In the genomic region with DNA sequence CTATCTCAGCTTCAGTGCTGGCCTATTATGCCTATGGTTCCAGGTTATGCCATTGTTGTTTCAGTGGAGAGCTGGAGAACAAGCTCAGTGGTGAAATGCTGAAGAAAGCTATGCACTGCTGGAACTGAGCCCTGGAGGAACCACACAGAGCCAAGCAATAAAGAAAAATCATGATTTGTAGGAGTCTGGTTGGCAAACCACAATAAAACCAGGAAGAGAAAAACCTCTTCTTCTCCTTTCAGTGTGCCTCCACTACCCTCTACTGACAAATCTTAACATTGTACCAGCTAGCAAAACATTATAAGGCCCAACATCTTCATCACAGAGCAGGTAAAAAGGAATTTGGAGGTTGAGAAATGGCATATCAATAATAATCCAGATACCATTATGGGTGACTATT, we compare ENCODE assay signal across 13 cellular contexts. TPM values are rescaled to one million over a fixed set of nuclear protein-coding genes. Genes with fewer than 3 reads are reported as not detected.
DNase-seq lines count a peak whose midpoint lies in the region; ATAC-seq, FAIRE-seq and TF ChIP-seq lines count a peak whose summit lies in the region.
"Had no signal": no experiment of that assay in that cellular context is flagged by ENCODE, and none has a peak within 500 bp of the region (broad histone marks: within the 10 kb centered on the region; RNA-seq: fewer than 3 reads in every experiment).

No MANE protein-coding gene starts in this region.

- DNase-seq in HepG2 (ENCODE audit: low spot score) (no peak), right lobe of liver (no peak), iris pigment epithelial cell (ENCODE audit: low read depth) (peak; percentile 6), immature natural killer cell (no peak), BE2C (no peak)
- DNase-seq in activated CD8-positive, alpha-beta memory T cell treated with anti-CD3 and anti-CD28 coated beads, Interleukin-2, amount 50 U/mL, for 48 hours: no peak
- DNase-seq: central memory CD4-positive, alpha-beta T cell; KBM-7; stimulated activated naive CD4-positive, alpha-beta T cell treated with Interleukin-2 at 50 U/mL for 16 hours had no signal

- H3K4me3 ChIP-seq in HepG2 (replicated peaks in 1 of 3; ENCODE audit: insufficient read depth in 1 of 3, low read depth in 2 of 3, low read length in 3 of 3) (no peak overlapping the region), right lobe of liver (no peak overlapping the region), BE2C (ENCODE audit: low read depth, low read length) (no peak overlapping the region)
- H3K4me3 ChIP-seq: BLaER1 treated with 17β-estradiol and CSF1 and Interleukin-3, amounts not matched to agents 10 nM and 100 nM had no signal

- in situ Hi-C loops in HepG2 (cut with HindIII; ENCODE audit: extremely low pct_ligation_motif_present, low pct_unique_long_range_greater_than_20kb): loop anchor here (25.0 kb wide), 1 partner anchor 89 kb away; no protein-coding TSS in a partner anchor

- POLR2A ChIA-PET in HepG2 (lab: Yijun Ruan, JAX): no interaction called here

- H3K36me3 Mint-ChIP-seq in immature natural killer cell: no peaks in the 10 kb centered on the region

- no peaks in the 10 kb centered on the region for H3K79me2 ChIP-seq in HepG2 (ENCODE audit: insufficient read depth, low read length)

- no peak for TF ChIP-seq POLR2A in HepG2 (IDR thresholded peaks at IDR 0.05; ENCODE audit: insufficient read depth in 1 of 2, low read depth in 2 of 2, low read length in 2 of 2)
- TF ChIP-seq POLR2A in right lobe of liver (IDR thresholded peaks at IDR 0.05): no peak

- intact Hi-C loops in HepG2 (cut with micrococcal nuclease; ENCODE audit: unreplicated experiment): no loop called here
- intact Hi-C loops in right lobe of liver (cut with DNase I): no loop called here

- H2AFZ ChIP-seq in HepG2 (ENCODE audit: low read length): no peak overlapping the region

- peaks cover 0 to 3% (median 0%) of the 10 kb centered on the region in 6 donors for H3K9me3 Mint-ChIP-seq in immature natural killer cell

- H3K9me3 ChIP-seq in HepG2 (ENCODE audit: low read length) (no peaks in the 10 kb centered on the region), right lobe of liver (no peaks in the 10 kb centered on the region), BE2C (no peaks in the 10 kb centered on the region)
- H3K9me3 ChIP-seq: BLaER1 treated with 17β-estradiol and CSF1 and Interleukin-3, amounts not matched to agents 10 nM and 100 nM had no signal

- no peak for TF ChIP-seq RAD21 in HepG2 (CRISPR knock-in tag; IDR thresholded peaks at IDR 0.05)

- H3K4me1 Mint-ChIP-seq in immature natural killer cell: no peaks in the 10 kb centered on the region

- H3K9ac ChIP-seq in HepG2 (ENCODE audit: insufficient read depth, low read depth, low read length): no peak overlapping the region
- H3K9ac ChIP-seq: BLaER1 treated with 17β-estradiol and CSF1 and Interleukin-3, amounts not matched to agents 10 nM and 100 nM had no signal

- TF ChIP-seq CTCF in HepG2 (CRISPR knock-in tag; IDR thresholded peaks at IDR 0.05): 0 out of 2 replicates have a peak, but pooled peaks have one; percentile 5
- no peak for TF ChIP-seq CTCF in right lobe of liver (IDR thresholded peaks at IDR 0.05)
- TF ChIP-seq CTCF in VCaP (conservative IDR thresholded peaks at IDR 0.05): peak; percentile 83
- TF ChIP-seq CTCF in BE2C (IDR thresholded peaks at IDR 0.05; ENCODE audit: low read depth, low read length): no peak

- no peak overlapping the region for H3K27ac Mint-ChIP-seq in immature natural killer cell

- H3K27me3 ChIP-seq in HepG2 (ENCODE audit: control insufficient read depth in 1 of 2, insufficient read depth in 2 of 2, low read length in 2 of 2) (no peaks in the 10 kb centered on the region; a peak in 1 of 5 replicates), right lobe of liver (no peaks in the 10 kb centered on the region), BE2C (no peaks in the 10 kb centered on the region)
- H3K27me3 ChIP-seq: BLaER1 treated with 17β-estradiol and CSF1 and Interleukin-3, amounts not matched to agents 10 nM and 100 nM had no signal

- H4K20me1 ChIP-seq in HepG2 (ENCODE audit: insufficient read depth, low read length): no peaks in the 10 kb centered on the region
- H4K20me1 ChIP-seq: BLaER1 treated with 17β-estradiol and CSF1 and Interleukin-3, amounts not matched to agents 10 nM and 100 nM had no signal

- H3K4me1 ChIP-seq in HepG2 (ENCODE audit: insufficient read depth, low read length) (no peaks in the 10 kb centered on the region), right lobe of liver (no peaks in the 10 kb centered on the region), BE2C (no peaks in the 10 kb centered on the region)
- H3K4me1 ChIP-seq: BLaER1 treated with 17β-estradiol and CSF1 and Interleukin-3, amounts not matched to agents 10 nM and 100 nM had no signal

- H3K27ac ChIP-seq in HepG2 (ENCODE audit: extremely low read length, insufficient read depth, low read length) (no peak overlapping the region), right lobe of liver (no peak overlapping the region), VCaP (peak overlapping the region; percentile 70)
- H3K27ac ChIP-seq: BLaER1 treated with 17β-estradiol and CSF1 and Interleukin-3, amounts not matched to agents 10 nM and 100 nM had no signal

- ATAC-seq in HepG2 (no peak), right lobe of liver (no peak), GM18502 (IDR thresholded peaks at IDR 0.05; ENCODE audit: poor library complexity, unreplicated experiment) (no peak)

- H3K36me3 ChIP-seq in HepG2 (replicated peaks in 1 of 2; ENCODE audit: control insufficient read depth in 1 of 2, insufficient read depth in 2 of 2, low read length in 2 of 2) (no peaks in the 10 kb centered on the region), right lobe of liver (no peaks in the 10 kb centered on the region), BE2C (no peaks in the 10 kb centered on the region)
- H3K36me3 ChIP-seq: BLaER1 treated with 17β-estradiol and CSF1 and Interleukin-3, amounts not matched to agents 10 nM and 100 nM had no signal

- TF ChIP-seq EP300 in HepG2 (IDR thresholded peaks at IDR 0.05; ENCODE audit: low read depth in 2 of 2, low read length in 2 of 2) (no peak), HepG2 (CRISPR knock-in tag; IDR thresholded peaks at IDR 0.05; ENCODE audit: borderline replicate concordance) (no peak)

- H3K27me3 Mint-ChIP-seq in immature natural killer cell (ENCODE audit: low read depth in 3 of 3): peaks cover 0 to 3% (median 2%) of the 10 kb centered on the region in 3 donors

- FAIRE-seq in HepG2 (lab: Jason Lieb, UNC): no peak

- H3K4me2 ChIP-seq in HepG2 (ENCODE audit: low read depth, low read length): no peak overlapping the region
- H3K4me2 ChIP-seq: BLaER1 treated with 17β-estradiol and CSF1 and Interleukin-3, amounts not matched to agents 10 nM and 100 nM had no signal

- CTCF ChIA-PET in HepG2 (lab: Yijun Ruan, JAX; ENCODE audit: low intra/inter-chr PET ratio, low total read pairs): no interaction called here

- H3K4me3 Mint-ChIP-seq in immature natural killer cell: no peak overlapping the region

- no TSS peak for BruUV-seq in HepG2 (replicated peaks; lab: Mats Ljungman, UMichigan)

RNA-seq across cellular contexts. Expression of a gene that starts 5.3 kb away (rescaled TPM):
- total RNA-seq in HepG2 (2016; rRNA removed; fragmentation: Illumina TruSeq; extraction: Trizol) (not detected in 2 replicates), right lobe of liver (not detected)
- total RNA-seq in HepG2 (2016; cell fraction: cytosol; rRNA removed; fragmentation: Illumina TruSeq; extraction: Trizol; ENCODE audit: low read depth): not detected in 2 replicates
- not detected in 2 replicates for total RNA-seq in HepG2 (2016; cell fraction: insoluble cytoplasmic fraction; rRNA removed; fragmentation: Illumina TruSeq; extraction: Trizol)
- total RNA-seq in HepG2 (2016; cell fraction: membrane; rRNA removed; fragmentation: Illumina TruSeq; extraction: Trizol): not detected in 2 replicates
- not detected in 2 replicates for total RNA-seq in HepG2 (2016; cell fraction: nucleus; rRNA removed; fragmentation: Illumina TruSeq; extraction: Trizol)
- polyA plus RNA-seq in HepG2 (2011; rRNA removed) (not detected in 2 replicates), immature natural killer cell (not detected)
- not detected in 2 replicates for polyA plus RNA-seq in HepG2 (2011; cell fraction: cytosol; rRNA removed)
- not detected in 2 replicates for polyA plus RNA-seq in HepG2 (2011; cell fraction: nucleus; rRNA removed)
- polyA plus RNA-seq in HepG2 (2012): not detected in 2 replicates
- not detected in 2 replicates for polyA plus RNA-seq in HepG2 (2016; cell fraction: cytosol; fragmentation: Illumina TruSeq; extraction: Trizol; ENCODE audit: low read depth)
- polyA plus RNA-seq in HepG2 (2016; cell fraction: insoluble cytoplasmic fraction; fragmentation: Illumina TruSeq; extraction: Trizol; ENCODE audit: low read depth): not detected in 2 replicates
- polyA plus RNA-seq in HepG2 (2016; cell fraction: membrane; fragmentation: Illumina TruSeq; extraction: Trizol; ENCODE audit: low read depth): not detected in 2 replicates
- not detected in 2 replicates for polyA plus RNA-seq in HepG2 (2016; cell fraction: nucleus; fragmentation: Illumina TruSeq; extraction: Trizol; ENCODE audit: insufficient read depth, low read depth)
- not detected in 2 replicates for polyA minus RNA-seq in HepG2 (2011; rRNA and poly(A)+ RNA removed; ENCODE audit: low replicate concordance)
- polyA minus RNA-seq in HepG2 (2011; cell fraction: cytosol; rRNA and poly(A)+ RNA removed): not detected in 2 replicates
- not detected in 2 replicates for polyA minus RNA-seq in HepG2 (2011; cell fraction: nucleus; rRNA and poly(A)+ RNA removed)
- not detected for polyA plus RNA-seq in BE2C (2012; ENCODE audit: insufficient read depth, insufficient read length, low read depth)
- total RNA-seq: skeletal muscle tissue had no signal

RNA-seq across cellular contexts. Expression of a gene that starts 22.2 kb away (rescaled TPM):
- not detected in 2 replicates for total RNA-seq in HepG2 (2016; rRNA removed; fragmentation: Illumina TruSeq; extraction: Trizol)
- total RNA-seq in HepG2 (2016; cell fraction: cytosol; rRNA removed; fragmentation: Illumina TruSeq; extraction: Trizol; ENCODE audit: low read depth): not detected in 2 replicates
- total RNA-seq in HepG2 (2016; cell fraction: insoluble cytoplasmic fraction; rRNA removed; fragmentation: Illumina TruSeq; extraction: Trizol): not detected in 2 replicates
- total RNA-seq in HepG2 (2016; cell fraction: membrane; rRNA removed; fragmentation: Illumina TruSeq; extraction: Trizol): not detected in 2 replicates
- total RNA-seq in HepG2 (2016; cell fraction: nucleus; rRNA removed; fragmentation: Illumina TruSeq; extraction: Trizol): not detected in 2 replicates
- not detected in 2 replicates for polyA plus RNA-seq in HepG2 (2011; rRNA removed)
- polyA plus RNA-seq in HepG2 (2011; cell fraction: cytosol; rRNA removed): not detected in 2 replicates
- not detected in 2 replicates for polyA plus RNA-seq in HepG2 (2011; cell fraction: nucleus; rRNA removed)
- polyA plus RNA-seq in HepG2 (2012): not detected in 2 replicates
- polyA plus RNA-seq in HepG2 (2016; cell fraction: cytosol; fragmentation: Illumina TruSeq; extraction: Trizol; ENCODE audit: low read depth): not detected in 2 replicates
- polyA plus RNA-seq in HepG2 (2016; cell fraction: insoluble cytoplasmic fraction; fragmentation: Illumina TruSeq; extraction: Trizol; ENCODE audit: low read depth): not detected in 2 replicates
- polyA plus RNA-seq in HepG2 (2016; cell fraction: membrane; fragmentation: Illumina TruSeq; extraction: Trizol; ENCODE audit: low read depth): not detected in 2 replicates
- not detected in 2 replicates for polyA plus RNA-seq in HepG2 (2016; cell fraction: nucleus; fragmentation: Illumina TruSeq; extraction: Trizol; ENCODE audit: insufficient read depth, low read depth)
- polyA minus RNA-seq in HepG2 (2011; rRNA and poly(A)+ RNA removed; ENCODE audit: low replicate concordance): not detected in 2 replicates
- not detected in 2 replicates for polyA minus RNA-seq in HepG2 (2011; cell fraction: cytosol; rRNA and poly(A)+ RNA removed)
- not detected in 2 replicates for polyA minus RNA-seq in HepG2 (2011; cell fraction: nucleus; rRNA and poly(A)+ RNA removed)
- not detected for total RNA-seq in right lobe of liver
- not detected for polyA plus RNA-seq in immature natural killer cell
- not detected for polyA plus RNA-seq in BE2C (2012; ENCODE audit: insufficient read depth, insufficient read length, low read depth)
- total RNA-seq: skeletal muscle tissue had no signal

RNA-seq across cellular contexts. Expression of a gene that starts 22.6 kb away (rescaled TPM):
- total RNA-seq in HepG2 (2016; rRNA removed; fragmentation: Illumina TruSeq; extraction: Trizol) (not detected in 2 replicates), right lobe of liver (not detected)
- total RNA-seq in HepG2 (2016; cell fraction: cytosol; rRNA removed; fragmentation: Illumina TruSeq; extraction: Trizol; ENCODE audit: low read depth): not detected in 2 replicates
- not detected in 2 replicates for total RNA-seq in HepG2 (2016; cell fraction: insoluble cytoplasmic fraction; rRNA removed; fragmentation: Illumina TruSeq; extraction: Trizol)
- total RNA-seq in HepG2 (2016; cell fraction: membrane; rRNA removed; fragmentation: Illumina TruSeq; extraction: Trizol): not detected in 2 replicates
- total RNA-seq in HepG2 (2016; cell fraction: nucleus; rRNA removed; fragmentation: Illumina TruSeq; extraction: Trizol): not detected in 2 replicates
- polyA plus RNA-seq in HepG2 (2011; rRNA removed) (not detected in 2 replicates), immature natural killer cell (not detected)
- polyA plus RNA-seq in HepG2 (2011; cell fraction: cytosol; rRNA removed): not detected in 2 replicates
- not detected in 2 replicates for polyA plus RNA-seq in HepG2 (2011; cell fraction: nucleus; rRNA removed)
- not detected in 2 replicates for polyA plus RNA-seq in HepG2 (2012)
- not detected in 2 replicates for polyA plus RNA-seq in HepG2 (2016; cell fraction: cytosol; fragmentation: Illumina TruSeq; extraction: Trizol; ENCODE audit: low read depth)
- polyA plus RNA-seq in HepG2 (2016; cell fraction: insoluble cytoplasmic fraction; fragmentation: Illumina TruSeq; extraction: Trizol; ENCODE audit: low read depth): not detected in 2 replicates
- not detected in 2 replicates for polyA plus RNA-seq in HepG2 (2016; cell fraction: membrane; fragmentation: Illumina TruSeq; extraction: Trizol; ENCODE audit: low read depth)
- not detected in 2 replicates for polyA plus RNA-seq in HepG2 (2016; cell fraction: nucleus; fragmentation: Illumina TruSeq; extraction: Trizol; ENCODE audit: insufficient read depth, low read depth)
- not detected in 2 replicates for polyA minus RNA-seq in HepG2 (2011; rRNA and poly(A)+ RNA removed; ENCODE audit: low replicate concordance)
- polyA minus RNA-seq in HepG2 (2011; cell fraction: cytosol; rRNA and poly(A)+ RNA removed): not detected in 2 replicates
- polyA minus RNA-seq in HepG2 (2011; cell fraction: nucleus; rRNA and poly(A)+ RNA removed): not detected in 2 replicates
- not detected for polyA plus RNA-seq in BE2C (2012; ENCODE audit: insufficient read depth, insufficient read length, low read depth)
- total RNA-seq: skeletal muscle tissue had no signal

RNA-seq across cellular contexts. Expression of a gene that starts 55.3 kb away (rescaled TPM):
- total RNA-seq in HepG2 (2016; rRNA removed; fragmentation: Illumina TruSeq; extraction: Trizol): not detected in 2 replicates
- not detected in 2 replicates for total RNA-seq in HepG2 (2016; cell fraction: cytosol; rRNA removed; fragmentation: Illumina TruSeq; extraction: Trizol; ENCODE audit: low read depth)
- total RNA-seq in HepG2 (2016; cell fraction: insoluble cytoplasmic fraction; rRNA removed; fragmentation: Illumina TruSeq; extraction: Trizol): not detected in 2 replicates
- not detected in 2 replicates for total RNA-seq in HepG2 (2016; cell fraction: membrane; rRNA removed; fragmentation: Illumina TruSeq; extraction: Trizol)
- total RNA-seq in HepG2 (2016; cell fraction: nucleus; rRNA removed; fragmentation: Illumina TruSeq; extraction: Trizol): not detected in 2 replicates
- polyA plus RNA-seq in HepG2 (2011; rRNA removed): not detected in 2 replicates
- not detected in 2 replicates for polyA plus RNA-seq in HepG2 (2011; cell fraction: cytosol; rRNA removed)
- not detected in 2 replicates for polyA plus RNA-seq in HepG2 (2011; cell fraction: nucleus; rRNA removed)
- polyA plus RNA-seq in HepG2 (2012): not detected in 2 replicates
- polyA plus RNA-seq in HepG2 (2016; cell fraction: cytosol; fragmentation: Illumina TruSeq; extraction: Trizol; ENCODE audit: low read depth): not detected in 2 replicates
- polyA plus RNA-seq in HepG2 (2016; cell fraction: insoluble cytoplasmic fraction; fragmentation: Illumina TruSeq; extraction: Trizol; ENCODE audit: low read depth): not detected in 2 replicates
- polyA plus RNA-seq in HepG2 (2016; cell fraction: membrane; fragmentation: Illumina TruSeq; extraction: Trizol; ENCODE audit: low read depth): not detected in 2 replicates
- not detected in 2 replicates for polyA plus RNA-seq in HepG2 (2016; cell fraction: nucleus; fragmentation: Illumina TruSeq; extraction: Trizol; ENCODE audit: insufficient read depth, low read depth)
- not detected in 2 replicates for polyA minus RNA-seq in HepG2 (2011; rRNA and poly(A)+ RNA removed; ENCODE audit: low replicate concordance)
- polyA minus RNA-seq in HepG2 (2011; cell fraction: cytosol; rRNA and poly(A)+ RNA removed): not detected in 2 replicates
- polyA minus RNA-seq in HepG2 (2011; cell fraction: nucleus; rRNA and poly(A)+ RNA removed): not detected in 2 replicates
- total RNA-seq in right lobe of liver: not detected
- not detected for polyA plus RNA-seq in immature natural killer cell
- polyA plus RNA-seq in BE2C (2012; ENCODE audit: insufficient read depth, insufficient read length, low read depth): not detected
- total RNA-seq: skeletal muscle tissue had no signal

RNA-seq across cellular contexts. Expression of a gene that starts 56.7 kb away (rescaled TPM):
- total RNA-seq in HepG2 (2016; rRNA removed; fragmentation: Illumina TruSeq; extraction: Trizol) (not detected in 2 replicates), right lobe of liver (not detected)
- not detected in 2 replicates for total RNA-seq in HepG2 (2016; cell fraction: cytosol; rRNA removed; fragmentation: Illumina TruSeq; extraction: Trizol; ENCODE audit: low read depth)
- not detected in 2 replicates for total RNA-seq in HepG2 (2016; cell fraction: insoluble cytoplasmic fraction; rRNA removed; fragmentation: Illumina TruSeq; extraction: Trizol)
- total RNA-seq in HepG2 (2016; cell fraction: membrane; rRNA removed; fragmentation: Illumina TruSeq; extraction: Trizol): not detected in 2 replicates
- not detected in 2 replicates for total RNA-seq in HepG2 (2016; cell fraction: nucleus; rRNA removed; fragmentation: Illumina TruSeq; extraction: Trizol)
- polyA plus RNA-seq in HepG2 (2011; rRNA removed) (not detected in 2 replicates), immature natural killer cell (not detected)
- not detected in 2 replicates for polyA plus RNA-seq in HepG2 (2011; cell fraction: cytosol; rRNA removed)
- not detected in 2 replicates for polyA plus RNA-seq in HepG2 (2011; cell fraction: nucleus; rRNA removed)
- polyA plus RNA-seq in HepG2 (2012): not detected in 2 replicates
- not detected in 2 replicates for polyA plus RNA-seq in HepG2 (2016; cell fraction: cytosol; fragmentation: Illumina TruSeq; extraction: Trizol; ENCODE audit: low read depth)
- not detected in 2 replicates for polyA plus RNA-seq in HepG2 (2016; cell fraction: insoluble cytoplasmic fraction; fragmentation: Illumina TruSeq; extraction: Trizol; ENCODE audit: low read depth)
- polyA plus RNA-seq in HepG2 (2016; cell fraction: membrane; fragmentation: Illumina TruSeq; extraction: Trizol; ENCODE audit: low read depth): not detected in 2 replicates
- polyA plus RNA-seq in HepG2 (2016; cell fraction: nucleus; fragmentation: Illumina TruSeq; extraction: Trizol; ENCODE audit: insufficient read depth, low read depth): not detected in 2 replicates
- not detected in 2 replicates for polyA minus RNA-seq in HepG2 (2011; rRNA and poly(A)+ RNA removed; ENCODE audit: low replicate concordance)
- polyA minus RNA-seq in HepG2 (2011; cell fraction: cytosol; rRNA and poly(A)+ RNA removed): not detected in 2 replicates
- polyA minus RNA-seq in HepG2 (2011; cell fraction: nucleus; rRNA and poly(A)+ RNA removed): not detected in 2 replicates
- polyA plus RNA-seq in BE2C (2012; ENCODE audit: insufficient read depth, insufficient read length, low read depth): not detected
- total RNA-seq: skeletal muscle tissue had no signal

Comparison
In these comparisons a context has a peak if more than half of its experiments do, and no peak if none do; other contexts are left out.
1. CTCF ChIP-seq: peak in HepG2 (single experiment) and VCaP (single experiment); none in right lobe of liver (0 of 4) and BE2C (single experiment).